In the genomic region with DNA sequence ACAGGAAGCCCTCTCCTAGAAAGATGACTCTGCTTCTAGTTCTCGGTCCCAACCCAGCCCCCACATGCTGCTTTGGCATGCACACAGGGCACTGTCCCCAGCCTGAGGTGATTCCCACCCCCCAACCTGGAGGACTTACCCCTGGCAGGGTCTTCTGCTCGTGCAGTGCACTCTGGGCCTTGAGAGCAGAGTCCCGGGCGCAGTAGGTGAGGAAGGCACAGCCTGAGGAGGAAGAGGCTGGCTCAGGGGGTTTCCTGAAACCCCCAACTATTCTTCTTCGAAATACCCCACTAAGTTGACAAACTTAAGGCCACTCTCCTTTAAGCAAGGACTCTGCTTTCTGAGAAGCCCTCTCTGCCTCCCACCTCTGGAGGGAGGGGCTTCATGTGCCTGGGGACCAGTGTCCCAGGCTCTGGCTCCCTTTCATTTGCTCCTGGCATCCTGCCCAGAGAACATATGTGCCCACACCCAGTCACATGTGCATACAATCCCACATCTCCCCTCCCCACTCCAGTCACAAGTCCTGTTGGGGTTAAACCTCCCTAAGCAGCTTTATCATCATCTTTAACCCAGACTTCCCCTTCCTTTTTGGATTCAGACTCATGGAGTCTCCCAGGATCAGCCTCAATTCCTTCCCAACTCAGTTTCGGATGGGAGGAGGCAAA, we compare ENCODE assay signal across 21 cellular contexts. TPM values are rescaled to one million over a fixed set of nuclear protein-coding genes. Genes with fewer than 3 reads are reported as not detected.
DNase-seq lines count a peak whose midpoint lies in the region; ATAC-seq lines count a peak whose summit lies in the region.
"Had no signal": no experiment of that assay in that cellular context is flagged by ENCODE, and none has a peak within 500 bp of the region (broad histone marks: within the 10 kb centered on the region; RNA-seq: fewer than 3 reads in every experiment).

No MANE protein-coding gene starts in this region.

- ATAC-seq in T-cell (replicated peaks in 1 of 4) (no peak), right cardiac atrium (no peak), HG03139 (IDR thresholded peaks at IDR 0.05; ENCODE audit: unreplicated experiment) (no peak)
- ATAC-seq: foreskin keratinocyte had no signal

- no peak overlapping the region for H3K4me3 ChIP-seq in right cardiac atrium (ENCODE audit: low read length)
- H3K4me3 ChIP-seq: testis had no signal

- H3K9me3 ChIP-seq in right cardiac atrium (ENCODE audit: control insufficient read depth, low read length): no peaks in the 10 kb centered on the region
- H3K9me3 ChIP-seq: testis had no signal

- no peak overlapping the region for H3K27ac ChIP-seq in right cardiac atrium (ENCODE audit: low read length)
- H3K27ac ChIP-seq: foreskin keratinocyte, testis had no signal

- H3K4me3 Mint-ChIP-seq in T-cell: no peak overlapping the region
- H3K4me3 Mint-ChIP-seq: activated CD4-positive, alpha-beta T cell treated with anti-CD3 and anti-CD28 coated beads, Interleukin-2, amount 10 ng/mL, durations not matched to agents 7 days and 5 days; CD4-positive, alpha-beta T cell; nephron progenitor cell had no signal

- WGBS in right cardiac atrium: 65% methylated on average over 6 of the region's 6 CpGs

- peaks cover 7% of the 10 kb centered on the region for H3K4me1 ChIP-seq in right cardiac atrium (ENCODE audit: control insufficient read depth, insufficient read depth, low read length)
- H3K4me1 ChIP-seq: foreskin keratinocyte, testis had no signal

- CTCF ChIA-PET in T-cell (lab: Charles Lee): no interaction called here

- H3K36me3 Mint-ChIP-seq in T-cell: no peaks in the 10 kb centered on the region

- POLR2A ChIA-PET in T-cell (lab: Charles Lee): no interaction called here

- peaks cover 18 to 25% (median 18%) of the 10 kb centered on the region in 3 donors for H3K4me1 Mint-ChIP-seq in T-cell

- peaks cover 0 to 4% (median 0%) of the 10 kb centered on the region in 3 donors for H3K9me3 Mint-ChIP-seq in T-cell
- H3K9me3 Mint-ChIP-seq: activated CD4-positive, alpha-beta T cell treated with anti-CD3 and anti-CD28 coated beads, Interleukin-2, amount 10 ng/mL, durations not matched to agents 7 days and 5 days; CD4-positive, alpha-beta T cell; nephron progenitor cell had no signal

- H3K27me3 ChIP-seq in right cardiac atrium (ENCODE audit: control insufficient read depth, insufficient read depth): no peaks in the 10 kb centered on the region
- H3K27me3 ChIP-seq: testis had no signal

- H3K27me3 Mint-ChIP-seq in T-cell: no peaks in the 10 kb centered on the region
- H3K27me3 Mint-ChIP-seq: CD4-positive, alpha-beta T cell had no signal

- no peak overlapping the region for H3K27ac Mint-ChIP-seq in T-cell
- H3K27ac Mint-ChIP-seq: activated CD4-positive, alpha-beta T cell treated with anti-CD3 and anti-CD28 coated beads, Interleukin-2, amount 10 ng/mL, durations not matched to agents 7 days and 5 days; CD4-positive, alpha-beta T cell; nephron progenitor cell had no signal

- DNase-seq in DMS53 (lab: John Stamatoyannopoulos, UW): peak; percentile 9
- DNase-seq in DMS53 treated with DMSO at 0.1 percent for 48 hours (lab: John Stamatoyannopoulos, UW; ENCODE audit: unreplicated experiment): no peak
- DNase-seq in NCI-H1436 treated with DMSO at 0.1 percent for 48 hours (lab: John Stamatoyannopoulos, UW): peak; percentile 40
- DNase-seq in OCI-M1 (lab: John Stamatoyannopoulos, UW): peak; percentile 76
- peak; percentile 33 for DNase-seq in foreskin melanocyte
- DNase-seq in T-cell: no peak
- DNase-seq in right cardiac atrium: no peak
- DNase-seq: activated CD4-positive, alpha-beta T cell treated with anti-CD3 and anti-CD28 coated beads, Interleukin-2, amount 10 ng/mL, durations not matched to agents 7 days and 5 days; activated T-cell treated with anti-CD3 and anti-CD28 coated beads, Interleukin-2, amount 50 U/mL, for 1 hour; caudate nucleus; CD4-positive, alpha-beta T cell; effector memory CD4-positive, alpha-beta T cell; foreskin keratinocyte; MM.1S; NCI-H774; nephron progenitor cell; stimulated activated CD4-positive, alpha-beta T cell treated with anti-CD3 and anti-CD28 coated beads, Interleukin-1b, Interleukin-23, amount 100 ng/mL, for 48 hours; T1000; testis had no signal

- intact Hi-C loops in right cardiac atrium (cut with DNase I): no loop called here

RNA-seq across cellular contexts. Expression of gene CELF6, which starts 4.1 kb away (rescaled TPM):
- 1 to 10 TPM; 1.8 to 5.6 (median 3.0) TPM for total RNA-seq in T-cell
- 1 to 10 TPM in 3 of 4 donors, under 1 TPM in 1; 0.42 to 2.2 (median 1.4) TPM for total RNA-seq in right cardiac atrium
- polyA plus RNA-seq in right cardiac atrium: 1.5 TPM
- total RNA-seq: A172 had no signal

RNA-seq across cellular contexts. Expression of gene PARP6, which starts 43.5 kb away (rescaled TPM):
- total RNA-seq in T-cell (100 to 1,000 TPM in 3 of 5 donors, 10 to 100 TPM in 2; 94.4 to 132 (median 101) TPM), right cardiac atrium (10 to 100 TPM; 39.7 to 53.6 (median 45.0) TPM)
- polyA plus RNA-seq in right cardiac atrium: 34.5 TPM

RNA-seq across cellular contexts. Expression of gene HEXA, which starts 60.0 kb away (rescaled TPM):
- total RNA-seq in T-cell (100 to 1,000 TPM in 1 of 5 donors, 10 to 100 TPM in 4; 78.2 to 101 (median 88.4) TPM), right cardiac atrium (10 to 100 TPM; 81.9 to 98.1 (median 93.3) TPM)
- 66.6 TPM for polyA plus RNA-seq in right cardiac atrium

Comparison
In these comparisons a context has a peak if more than half of its experiments do, and no peak if none do; other contexts are left out.
1. DNase-seq: peak in DMS53 (single experiment), NCI-H1436 treated with DMSO at 0.1 percent for 48 hours (single experiment), OCI-M1 (single experiment) and foreskin melanocyte (single experiment); none in DMS53 treated with DMSO at 0.1 percent for 48 hours (single experiment), T-cell (0 of 34) and right cardiac atrium (0 of 3).